In the genomic region with DNA sequence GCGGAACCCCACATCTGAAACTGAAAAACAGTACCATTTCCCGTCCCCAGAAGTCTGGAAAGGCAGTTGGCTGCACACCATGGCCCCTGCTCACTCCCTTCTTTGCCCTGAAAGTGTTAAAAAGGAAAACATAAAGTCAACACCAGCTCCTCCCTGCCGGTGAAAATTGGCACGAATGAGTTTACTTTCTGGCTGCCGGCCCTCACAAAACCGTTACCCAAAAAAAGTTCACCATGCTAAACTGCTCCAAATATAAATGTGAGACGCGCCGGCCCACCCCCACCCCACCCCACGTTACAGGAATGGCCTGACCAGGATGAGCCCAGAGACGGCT, we compare ENCODE assay signal across 9 cellular contexts. TPM values are rescaled to one million over a fixed set of nuclear protein-coding genes. Genes with fewer than 3 reads are reported as not detected.
DNase-seq lines count a peak whose midpoint lies in the region; ATAC-seq and TF ChIP-seq lines count a peak whose summit lies in the region.
"Had no signal": no experiment of that assay in that cellular context is flagged by ENCODE, and none has a peak within 500 bp of the region (broad histone marks: within the 10 kb centered on the region; RNA-seq: fewer than 3 reads in every experiment).

No MANE protein-coding gene starts in this region.

- H3K14ac ChIP-seq in H9 (ENCODE audit: insufficient read depth, low read length) = no peak overlapping the region

- peaks cover 1% of the 10 kb centered on the region; the same call in 1 of the 2 replicates for H3K79me2 ChIP-seq in H9 (ENCODE audit: insufficient read depth, low read length)

- no peaks in the 10 kb centered on the region for H3K36me3 ChIP-seq in iPS-20b (ENCODE audit: insufficient read depth, low read depth, low read length)
- no peaks in the 10 kb centered on the region for H3K36me3 ChIP-seq in skeletal muscle satellite cell (ENCODE audit: insufficient read depth, low read length)

- no peak overlapping the region for H2BK120ac ChIP-seq in H9 (ENCODE audit: low read depth, low read length, poor library complexity, severe bottlenecking)

- H3K27ac ChIP-seq in H9 (ENCODE audit: insufficient read length, low read depth, low read length) = no peak overlapping the region
- H3K27ac ChIP-seq in iPS-20b (ENCODE audit: low read length) = no peak overlapping the region

- in situ Hi-C loops in astrocyte of the cerebellum (cut with HindIII; ENCODE audit: low sequenced_read_pairs) = no loop called here

- no peak overlapping the region; a peak in 1 of 7 replicates for H3K27ac Mint-ChIP-seq in H9
- no peak overlapping the region for H3K27ac Mint-ChIP-seq in activated naive CD4-positive, alpha-beta T cell treated with anti-CD3 and anti-CD28 coated beads, Interleukin-2, amount 10 ng/mL, durations not matched to agents 7 days and 5 days

- H3K79me1 ChIP-seq in H9 (ENCODE audit: insufficient read depth, low read depth, low read length, poor library complexity, severe bottlenecking) = no peaks in the 10 kb centered on the region

- H3K9me3 Mint-ChIP-seq in H9 = peaks cover 0 to 2% of the 10 kb centered on the region in 2 experiments; a peak in 1 of 5 replicates
- H3K9me3 Mint-ChIP-seq in activated naive CD4-positive, alpha-beta T cell treated with anti-CD3 and anti-CD28 coated beads, Interleukin-2, amount 10 ng/mL, durations not matched to agents 7 days and 5 days = no peaks in the 10 kb centered on the region

- H3K9ac ChIP-seq in H9 (ENCODE audit: extremely low read depth, insufficient read length, low read length) = no peak overlapping the region
- H3K9ac ChIP-seq in iPS-20b (ENCODE audit: low read depth, low read length) = peak overlapping the region; percentile 68
- H3K9ac ChIP-seq in skeletal muscle satellite cell (ENCODE audit: low read depth, low read length) = peak overlapping the region; percentile 89

- no peak overlapping the region for H4K8ac ChIP-seq in H9 (replicated peaks; ENCODE audit: insufficient read length, low read depth, low read length)

- no peak overlapping the region for H3K23ac ChIP-seq in H9 (ENCODE audit: insufficient read length, low read depth, low read length)

- H3T11ph ChIP-seq in H9 (ENCODE audit: low read length) = no peak overlapping the region

- H3K4me3 ChIP-seq in astrocyte of the cerebellum (ENCODE audit: low read depth, low read length) (peak overlapping the region; percentile 58), iPS-20b (ENCODE audit: low read length) (peak overlapping the region; percentile 71), skeletal muscle satellite cell (ENCODE audit: low read length) (peak overlapping the region; percentile 87)

- no peak for TF ChIP-seq CTCF in H9 (conservative IDR thresholded peaks at IDR 0.05)
- TF ChIP-seq CTCF in astrocyte of the cerebellum (IDR thresholded peaks at IDR 0.05; ENCODE audit: low read depth, low read length, missing control alignments) = no peak

- no peak overlapping the region for H2AK5ac ChIP-seq in H9 (ENCODE audit: insufficient read length, low read length)

- H2AFZ ChIP-seq in H9 (ENCODE audit: low read length) = no peak overlapping the region

- H3K4me2 ChIP-seq in H9 (ENCODE audit: insufficient read depth, insufficient read length, low read length) = peak overlapping the region; percentile 64
- peak overlapping the region; percentile 91 for H3K4me2 ChIP-seq in skeletal muscle satellite cell (ENCODE audit: low read length)

- peak overlapping the region; percentile 69 to 83 for H3K4me3 Mint-ChIP-seq in H9
- no peak overlapping the region for H3K4me3 Mint-ChIP-seq in activated naive CD4-positive, alpha-beta T cell treated with anti-CD3 and anti-CD28 coated beads, Interleukin-2, amount 10 ng/mL, durations not matched to agents 7 days and 5 days

- no peak overlapping the region for H2BK15ac ChIP-seq in H9 (ENCODE audit: low read depth, low read length)

- H3K18ac ChIP-seq in H9 (ENCODE audit: insufficient read length, low read depth, low read length) = no peak overlapping the region

- H3K4me1 ChIP-seq in H9 (ENCODE audit: insufficient read depth, low read length) = no peaks in the 10 kb centered on the region
- peaks cover 5% of the 10 kb centered on the region; the same call in 1 of the 2 replicates for H3K4me1 ChIP-seq in iPS-20b (ENCODE audit: insufficient read depth, low read length)
- H3K4me1 ChIP-seq in skeletal muscle satellite cell (ENCODE audit: control insufficient read depth, insufficient read depth, low read length) = peaks cover 31% of the 10 kb centered on the region

- H3K9me3 ChIP-seq in H9 (ENCODE audit: control insufficient read depth, low read depth, low read length) (no peaks in the 10 kb centered on the region), iPS-20b (ENCODE audit: insufficient read depth, low read depth, low read length) (no peaks in the 10 kb centered on the region), skeletal muscle satellite cell (replicated peaks; ENCODE audit: low read length) (no peaks in the 10 kb centered on the region)

- CTCF ChIA-PET in activated naive CD4-positive, alpha-beta T cell treated with anti-CD3 and anti-CD28 coated beads, Interleukin-2, amount 10 ng/mL, durations not matched to agents 7 days and 5 days (lab: Charles Lee) = no interaction called here

- H3K27me3 ChIP-seq in H9 (ENCODE audit: insufficient read depth, low read length) (no peaks in the 10 kb centered on the region; the same call in 1 of the 2 replicates), iPS-20b (ENCODE audit: insufficient read depth, low read length) (peaks cover 37% of the 10 kb centered on the region), skeletal muscle satellite cell (ENCODE audit: control insufficient read depth, insufficient read depth, low read length) (peaks cover 10% of the 10 kb centered on the region)

- WGBS in H9 (ENCODE audit: extremely low coverage, insufficient read length, low lambda C conversion rate) = no CpG with 5 or more reads among the region's 11 CpGs

- no peak overlapping the region for H2BK5ac ChIP-seq in H9 (ENCODE audit: insufficient read length, low read length)

- peaks cover 46% of the 10 kb centered on the region for H3K27me3 Mint-ChIP-seq in H9 (ENCODE audit: low read depth)
- peaks cover 54% of the 10 kb centered on the region for H3K27me3 Mint-ChIP-seq in activated naive CD4-positive, alpha-beta T cell treated with anti-CD3 and anti-CD28 coated beads, Interleukin-2, amount 10 ng/mL, durations not matched to agents 7 days and 5 days

- H3K4ac ChIP-seq in H9 (ENCODE audit: low read depth, low read length) = no peak overlapping the region

- no peaks in the 10 kb centered on the region for H4K20me1 ChIP-seq in H9 (ENCODE audit: control insufficient read depth, insufficient read depth, insufficient read length)

- H3K56ac ChIP-seq in H9 (ENCODE audit: insufficient read length, low read depth, low read length) = no peak overlapping the region

- no peak overlapping the region for H4K5ac ChIP-seq in H9 (ENCODE audit: insufficient read length, low read depth, low read length)

- H3K23me2 ChIP-seq in H9 (ENCODE audit: insufficient read length, low read depth, low read length, poor library complexity, severe bottlenecking) = peaks cover 9% of the 10 kb centered on the region

- no peak overlapping the region for H2BK20ac ChIP-seq in H9 (ENCODE audit: low read depth, low read length, poor library complexity, severe bottlenecking)

- no peak for ATAC-seq in HG02973 (IDR thresholded peaks at IDR 0.05; ENCODE audit: unreplicated experiment)

- peaks cover 14 to 22% of the 10 kb centered on the region in 2 experiments for H3K4me1 Mint-ChIP-seq in H9
- H3K4me1 Mint-ChIP-seq in activated naive CD4-positive, alpha-beta T cell treated with anti-CD3 and anti-CD28 coated beads, Interleukin-2, amount 10 ng/mL, durations not matched to agents 7 days and 5 days = peaks cover 3% of the 10 kb centered on the region

- no peak overlapping the region for H4K91ac ChIP-seq in H9 (ENCODE audit: insufficient read length, low read depth, low read length)

- H2BK12ac ChIP-seq in H9 (ENCODE audit: insufficient read length, low read depth, low read length) = no peak overlapping the region

- H3K36me3 Mint-ChIP-seq in H9 (ENCODE audit: insufficient read depth in 1 of 3, low read depth in 3 of 3) = peaks cover 0 to 6% (median 0%) of the 10 kb centered on the region in 3 experiments; a peak in 3 of 7 replicates
- no peaks in the 10 kb centered on the region for H3K36me3 Mint-ChIP-seq in activated naive CD4-positive, alpha-beta T cell treated with anti-CD3 and anti-CD28 coated beads, Interleukin-2, amount 10 ng/mL, durations not matched to agents 7 days and 5 days

- DNase-seq in H9 = no peak
- no peak for DNase-seq in astrocyte of the cerebellum (ENCODE audit: low read depth)
- DNase-seq in activated naive CD4-positive, alpha-beta T cell treated with anti-CD3 and anti-CD28 coated beads, Interleukin-2, amount 10 ng/mL, durations not matched to agents 7 days and 5 days = no peak
- DNase-seq in central memory CD4-positive, alpha-beta T cell = no peak
- no peak for DNase-seq in hepatic stellate cell (ENCODE audit: low spot score)
- DNase-seq: stimulated activated naive CD4-positive, alpha-beta T cell treated with Interleukin-2 at 50 U/mL for 16 hours had no signal

RNA-seq across cellular contexts. Expression of a gene that starts 1.2 kb away (rescaled TPM):
- 7.6 and 7.9 TPM in 2 replicates for total RNA-seq in H9 (2021)
- 12.9 and 17.7 TPM in 2 replicates for total RNA-seq in skeletal muscle satellite cell (2012; rRNA removed)
